ENCODE assay signal across 1 cellular context in the genomic region with DNA sequence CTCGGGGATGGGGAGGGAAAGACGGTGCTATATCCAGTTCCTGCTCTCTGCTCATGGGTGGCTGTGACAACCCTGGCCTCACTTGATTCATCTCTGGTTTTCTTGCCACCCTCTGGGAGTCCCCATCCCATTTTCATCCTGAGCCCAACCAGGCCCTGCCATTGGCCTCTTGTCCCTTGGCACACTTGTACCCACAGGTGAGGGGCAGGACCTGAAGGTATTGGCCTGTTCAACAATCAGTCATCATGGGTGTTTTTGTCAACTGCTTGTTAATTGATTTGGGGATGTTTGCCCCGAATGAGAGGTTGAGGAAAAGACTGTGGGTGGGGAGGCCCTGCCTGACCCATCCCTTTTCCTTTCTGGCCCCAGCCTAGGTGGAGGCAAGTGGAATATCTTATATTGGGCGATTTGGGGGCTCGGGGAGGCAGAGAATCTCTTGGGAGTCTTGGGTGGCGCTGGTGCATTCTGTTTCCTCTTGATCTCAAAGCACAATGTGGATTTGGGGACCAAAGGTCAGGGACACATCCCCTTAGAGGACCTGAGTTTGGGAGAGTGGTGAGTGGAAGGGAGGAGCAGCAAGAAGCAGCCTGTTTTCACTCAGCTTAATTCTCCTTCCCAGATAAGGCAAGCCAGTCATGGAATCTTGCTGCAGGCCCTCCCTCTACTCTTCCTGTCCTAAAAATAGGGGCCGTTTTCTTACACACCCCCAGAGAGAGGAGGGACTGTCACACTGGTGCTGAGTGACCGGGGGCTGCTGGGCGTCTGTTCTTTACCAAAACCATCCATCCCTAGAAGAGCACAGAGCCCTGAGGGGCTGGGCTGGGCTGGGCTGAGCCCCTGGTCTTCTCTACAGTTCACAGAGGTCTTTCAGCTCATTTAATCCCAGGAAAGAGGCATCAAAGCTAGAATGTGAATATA.
TF ChIP-seq lines count a peak whose summit lies in the region.

No MANE protein-coding gene starts in this region.

TF ChIP-seq in GM23338, 12 proteins besides CTCF, POLR2A, EP300 and RAD21 (continued from another document):
- TF ChIP-seq, protein P1, sequence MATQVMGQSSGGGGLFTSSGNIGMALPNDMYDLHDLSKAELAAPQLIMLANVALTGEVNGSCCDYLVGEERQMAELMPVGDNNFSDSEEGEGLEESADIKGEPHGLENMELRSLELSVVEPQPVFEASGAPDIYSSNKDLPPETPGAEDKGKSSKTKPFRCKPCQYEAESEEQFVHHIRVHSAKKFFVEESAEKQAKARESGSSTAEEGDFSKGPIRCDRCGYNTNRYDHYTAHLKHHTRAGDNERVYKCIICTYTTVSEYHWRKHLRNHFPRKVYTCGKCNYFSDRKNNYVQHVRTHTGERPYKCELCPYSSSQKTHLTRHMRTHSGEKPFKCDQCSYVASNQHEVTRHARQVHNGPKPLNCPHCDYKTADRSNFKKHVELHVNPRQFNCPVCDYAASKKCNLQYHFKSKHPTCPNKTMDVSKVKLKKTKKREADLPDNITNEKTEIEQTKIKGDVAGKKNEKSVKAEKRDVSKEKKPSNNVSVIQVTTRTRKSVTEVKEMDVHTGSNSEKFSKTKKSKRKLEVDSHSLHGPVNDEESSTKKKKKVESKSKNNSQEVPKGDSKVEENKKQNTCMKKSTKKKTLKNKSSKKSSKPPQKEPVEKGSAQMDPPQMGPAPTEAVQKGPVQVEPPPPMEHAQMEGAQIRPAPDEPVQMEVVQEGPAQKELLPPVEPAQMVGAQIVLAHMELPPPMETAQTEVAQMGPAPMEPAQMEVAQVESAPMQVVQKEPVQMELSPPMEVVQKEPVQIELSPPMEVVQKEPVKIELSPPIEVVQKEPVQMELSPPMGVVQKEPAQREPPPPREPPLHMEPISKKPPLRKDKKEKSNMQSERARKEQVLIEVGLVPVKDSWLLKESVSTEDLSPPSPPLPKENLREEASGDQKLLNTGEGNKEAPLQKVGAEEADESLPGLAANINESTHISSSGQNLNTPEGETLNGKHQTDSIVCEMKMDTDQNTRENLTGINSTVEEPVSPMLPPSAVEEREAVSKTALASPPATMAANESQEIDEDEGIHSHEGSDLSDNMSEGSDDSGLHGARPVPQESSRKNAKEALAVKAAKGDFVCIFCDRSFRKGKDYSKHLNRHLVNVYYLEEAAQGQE (IDR thresholded peaks at IDR 0.05; ENCODE audit: unreplicated experiment): no peak
- TF ChIP-seq EZH2phosphoT487 (IDR thresholded peaks at IDR 0.05; ENCODE audit: unreplicated experiment) (no peak), CREB1 (CRISPR knock-in tag; IDR thresholded peaks at IDR 0.05; ENCODE audit: low read depth) (no peak), POLR2AphosphoS5 (IDR thresholded peaks at IDR 0.05; ENCODE audit: low read depth) (no peak), JUNB (IDR thresholded peaks at IDR 0.05; ENCODE audit: unreplicated experiment) (no peak), NANOG (IDR thresholded peaks at IDR 0.05; ENCODE audit: borderline replicate concordance) (no peak)
- TF ChIP-seq, protein P2, sequence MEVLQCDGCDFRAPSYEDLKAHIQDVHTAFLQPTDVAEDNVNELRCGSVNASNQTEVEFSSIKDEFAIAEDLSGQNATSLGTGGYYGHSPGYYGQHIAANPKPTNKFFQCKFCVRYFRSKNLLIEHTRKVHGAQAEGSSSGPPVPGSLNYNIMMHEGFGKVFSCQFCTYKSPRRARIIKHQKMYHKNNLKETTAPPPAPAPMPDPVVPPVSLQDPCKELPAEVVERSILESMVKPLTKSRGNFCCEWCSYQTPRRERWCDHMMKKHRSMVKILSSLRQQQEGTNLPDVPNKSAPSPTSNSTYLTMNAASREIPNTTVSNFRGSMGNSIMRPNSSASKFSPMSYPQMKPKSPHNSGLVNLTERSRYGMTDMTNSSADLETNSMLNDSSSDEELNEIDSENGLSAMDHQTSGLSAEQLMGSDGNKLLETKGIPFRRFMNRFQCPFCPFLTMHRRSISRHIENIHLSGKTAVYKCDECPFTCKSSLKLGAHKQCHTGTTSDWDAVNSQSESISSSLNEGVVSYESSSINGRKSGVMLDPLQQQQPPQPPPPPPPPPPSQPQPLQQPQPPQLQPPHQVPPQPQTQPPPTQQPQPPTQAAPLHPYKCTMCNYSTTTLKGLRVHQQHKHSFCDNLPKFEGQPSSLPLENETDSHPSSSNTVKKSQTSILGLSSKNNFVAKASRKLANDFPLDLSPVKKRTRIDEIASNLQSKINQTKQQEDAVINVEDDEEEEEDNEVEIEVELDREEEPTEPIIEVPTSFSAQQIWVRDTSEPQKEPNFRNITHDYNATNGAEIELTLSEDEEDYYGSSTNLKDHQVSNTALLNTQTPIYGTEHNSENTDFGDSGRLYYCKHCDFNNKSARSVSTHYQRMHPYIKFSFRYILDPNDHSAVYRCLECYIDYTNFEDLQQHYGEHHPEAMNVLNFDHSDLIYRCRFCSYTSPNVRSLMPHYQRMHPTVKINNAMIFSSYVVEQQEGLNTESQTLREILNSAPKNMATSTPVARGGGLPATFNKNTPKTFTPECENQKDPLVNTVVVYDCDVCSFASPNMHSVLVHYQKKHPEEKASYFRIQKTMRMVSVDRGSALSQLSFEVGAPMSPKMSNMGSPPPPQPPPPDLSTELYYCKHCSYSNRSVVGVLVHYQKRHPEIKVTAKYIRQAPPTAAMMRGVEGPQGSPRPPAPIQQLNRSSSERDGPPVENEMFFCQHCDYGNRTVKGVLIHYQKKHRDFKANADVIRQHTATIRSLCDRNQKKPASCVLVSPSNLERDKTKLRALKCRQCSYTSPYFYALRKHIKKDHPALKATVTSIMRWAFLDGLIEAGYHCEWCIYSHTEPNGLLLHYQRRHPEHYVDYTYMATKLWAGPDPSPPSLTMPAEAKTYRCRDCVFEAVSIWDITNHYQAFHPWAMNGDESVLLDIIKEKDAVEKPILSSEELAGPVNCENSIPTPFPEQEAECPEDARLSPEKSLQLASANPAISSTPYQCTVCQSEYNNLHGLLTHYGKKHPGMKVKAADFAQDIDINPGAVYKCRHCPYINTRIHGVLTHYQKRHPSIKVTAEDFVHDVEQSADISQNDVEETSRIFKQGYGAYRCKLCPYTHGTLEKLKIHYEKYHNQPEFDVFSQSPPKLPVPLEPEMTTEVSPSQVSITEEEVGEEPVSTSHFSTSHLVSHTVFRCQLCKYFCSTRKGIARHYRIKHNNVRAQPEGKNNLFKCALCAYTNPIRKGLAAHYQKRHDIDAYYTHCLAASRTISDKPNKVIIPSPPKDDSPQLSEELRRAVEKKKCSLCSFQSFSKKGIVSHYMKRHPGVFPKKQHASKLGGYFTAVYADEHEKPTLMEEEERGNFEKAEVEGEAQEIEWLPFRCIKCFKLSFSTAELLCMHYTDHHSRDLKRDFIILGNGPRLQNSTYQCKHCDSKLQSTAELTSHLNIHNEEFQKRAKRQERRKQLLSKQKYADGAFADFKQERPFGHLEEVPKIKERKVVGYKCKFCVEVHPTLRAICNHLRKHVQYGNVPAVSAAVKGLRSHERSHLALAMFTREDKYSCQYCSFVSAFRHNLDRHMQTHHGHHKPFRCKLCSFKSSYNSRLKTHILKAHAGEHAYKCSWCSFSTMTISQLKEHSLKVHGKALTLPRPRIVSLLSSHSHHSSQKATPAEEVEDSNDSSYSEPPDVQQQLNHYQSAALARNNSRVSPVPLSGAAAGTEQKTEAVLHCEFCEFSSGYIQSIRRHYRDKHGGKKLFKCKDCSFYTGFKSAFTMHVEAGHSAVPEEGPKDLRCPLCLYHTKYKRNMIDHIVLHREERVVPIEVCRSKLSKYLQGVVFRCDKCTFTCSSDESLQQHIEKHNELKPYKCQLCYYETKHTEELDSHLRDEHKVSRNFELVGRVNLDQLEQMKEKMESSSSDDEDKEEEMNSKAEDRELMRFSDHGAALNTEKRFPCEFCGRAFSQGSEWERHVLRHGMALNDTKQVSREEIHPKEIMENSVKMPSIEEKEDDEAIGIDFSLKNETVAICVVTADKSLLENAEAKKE (CRISPR knock-in tag; IDR thresholded peaks at IDR 0.05): no peak
- TF ChIP-seq, protein P3, sequence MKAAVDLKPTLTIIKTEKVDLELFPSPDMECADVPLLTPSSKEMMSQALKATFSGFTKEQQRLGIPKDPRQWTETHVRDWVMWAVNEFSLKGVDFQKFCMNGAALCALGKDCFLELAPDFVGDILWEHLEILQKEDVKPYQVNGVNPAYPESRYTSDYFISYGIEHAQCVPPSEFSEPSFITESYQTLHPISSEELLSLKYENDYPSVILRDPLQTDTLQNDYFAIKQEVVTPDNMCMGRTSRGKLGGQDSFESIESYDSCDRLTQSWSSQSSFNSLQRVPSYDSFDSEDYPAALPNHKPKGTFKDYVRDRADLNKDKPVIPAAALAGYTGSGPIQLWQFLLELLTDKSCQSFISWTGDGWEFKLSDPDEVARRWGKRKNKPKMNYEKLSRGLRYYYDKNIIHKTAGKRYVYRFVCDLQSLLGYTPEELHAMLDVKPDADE (IDR thresholded peaks at IDR 0.05): no peak
